In genomic region chr7:141533149-141533949, GRCh38 we compare ENCODE assay signal across 8 cellular contexts. TPM values are rescaled to one million over a fixed set of nuclear protein-coding genes. Genes with fewer than 3 reads are reported as not detected.
DNase-seq lines count a peak whose midpoint lies in the region; ATAC-seq, FAIRE-seq and TF ChIP-seq lines count a peak whose summit lies in the region.

No MANE protein-coding gene starts in this region.

- intact Hi-C loops in activated naive CD4-positive, alpha-beta T cell treated with anti-CD3 and anti-CD28 coated beads for 36 hours (cut with micrococcal nuclease): loop anchor here (1.0 to 5.0 kb wide), 4 partner anchors 463 to 1015 kb away; partner anchors contain the start of gene MRPS33
- intact Hi-C loops in ovary (cut with DNase I): no loop called here

- TF ChIP-seq POLR2A in NB4 (IDR thresholded peaks at IDR 0.05; ENCODE audit: extremely low read depth, insufficient read length) (no peak), ovary (IDR thresholded peaks at IDR 0.05) (no peak)

- H3K4me1 Mint-ChIP-seq in activated naive CD4-positive, alpha-beta T cell treated with anti-CD3 and anti-CD28 coated beads for 36 hours (ENCODE audit: low read depth): peaks cover 2% of the 10 kb centered on the region

- no peaks in the 10 kb centered on the region for H3K9me3 Mint-ChIP-seq in activated naive CD4-positive, alpha-beta T cell treated with anti-CD3 and anti-CD28 coated beads for 36 hours

- CTCF ChIA-PET in activated naive CD4-positive, alpha-beta T cell treated with anti-CD3 and anti-CD28 coated beads for 36 hours (lab: Charles Lee): interaction anchor here (0.6 to 2.3 kb wide), 18 partner anchors 8 to 517 kb away, joined by 3 to 12 read pairs (median 4); no protein-coding TSS in a partner anchor

- H3K36me3 ChIP-seq in SJSA1 (no peaks in the 10 kb centered on the region), ovary (no peaks in the 10 kb centered on the region)

- H3K4me1 ChIP-seq in SJSA1 (replicated peaks) (no peaks in the 10 kb centered on the region), ovary (ENCODE audit: insufficient read depth) (no peaks in the 10 kb centered on the region)

- H3K4me3 Mint-ChIP-seq in activated naive CD4-positive, alpha-beta T cell treated with anti-CD3 and anti-CD28 coated beads for 36 hours: no peak overlapping the region

- peak; percentile 99 for TF ChIP-seq CTCF in NB4 (IDR thresholded peaks at IDR 0.05; ENCODE audit: low read depth, low read length)
- TF ChIP-seq CTCF in ovary (IDR thresholded peaks at IDR 0.05): peak; percentile 51 to 75 (median 57)

- H3K4me3 ChIP-seq in NB4 (ENCODE audit: low read depth, low read length) (no peak overlapping the region), SJSA1 (no peak overlapping the region), ovary (no peak overlapping the region)

- no peak overlapping the region for H3K27ac Mint-ChIP-seq in activated naive CD4-positive, alpha-beta T cell treated with anti-CD3 and anti-CD28 coated beads for 36 hours

- no peak for TF ChIP-seq EP300 in ovary (IDR thresholded peaks at IDR 0.05)

- H3K27ac ChIP-seq in SJSA1 (no peak overlapping the region), ovary (no peak overlapping the region)

- no peaks in the 10 kb centered on the region for H3K36me3 Mint-ChIP-seq in activated naive CD4-positive, alpha-beta T cell treated with anti-CD3 and anti-CD28 coated beads for 36 hours (ENCODE audit: low read depth)

- FAIRE-seq in urothelium cell line (lab: Jason Lieb, UNC): no peak

- WGBS in ovary, 3 donors: 16 to 21% (median 20%) methylated on average over 11 of the region's 11 CpGs

- ATAC-seq in GM19455 (IDR thresholded peaks at IDR 0.05; ENCODE audit: unreplicated experiment): peak; percentile 88

- H3K27me3 Mint-ChIP-seq in activated naive CD4-positive, alpha-beta T cell treated with anti-CD3 and anti-CD28 coated beads for 36 hours (ENCODE audit: low read depth): peaks cover 35% of the 10 kb centered on the region

- H3K27me3 ChIP-seq in SJSA1 (replicated peaks) (0 out of 2 replicates have a peak, but pooled peaks cover 6% of the 10 kb centered on the region), ovary (no peaks in the 10 kb centered on the region)

- DNase-seq in C1 segment of cervical spinal cord (lab: John Stamatoyannopoulos, UW) (peak in 13 of 14 donors; percentile 2 to 71 (median 38)), NB4 (ENCODE audit: low read depth) (peak; percentile 85), SJSA1 (ENCODE audit: low read depth in 1 of 2, low spot score in 2 of 2) (peak; percentile 42 to 53), globus pallidus (ENCODE audit: low spot score) (peak; percentile 85), ovary (peak; percentile 30 to 67 (median 54)), urothelium cell line (ENCODE audit: low spot score) (peak; percentile 65)
- DNase-seq in activated naive CD4-positive, alpha-beta T cell treated with anti-CD3 and anti-CD28 coated beads for 36 hours: peak; percentile 76

- H3K9me3 ChIP-seq in SJSA1 (replicated peaks): no peaks in the 10 kb centered on the region
- H3K9me3 ChIP-seq in ovary: no peaks in the 10 kb centered on the region

RNA-seq across cellular contexts. Expression of gene AGK, which starts 17.9 kb away (rescaled TPM):
- 54.2 and 77.9 TPM in 2 replicates for total RNA-seq in SJSA1 (2014; rRNA removed; shearing (Covaris generic))
- total RNA-seq in activated naive CD4-positive, alpha-beta T cell treated with anti-CD3 and anti-CD28 coated beads for 36 hours: 10 to 100 TPM; 35.8 to 37.9 TPM
- total RNA-seq in ovary: 10 to 100 TPM; 14.1 to 32.1 (median 21.8) TPM
- polyA plus RNA-seq in ovary: 10 to 100 TPM; 11.3 to 26.6 TPM
